10 cellular contexts compared by ENCODE assay signal in the genomic region with DNA sequence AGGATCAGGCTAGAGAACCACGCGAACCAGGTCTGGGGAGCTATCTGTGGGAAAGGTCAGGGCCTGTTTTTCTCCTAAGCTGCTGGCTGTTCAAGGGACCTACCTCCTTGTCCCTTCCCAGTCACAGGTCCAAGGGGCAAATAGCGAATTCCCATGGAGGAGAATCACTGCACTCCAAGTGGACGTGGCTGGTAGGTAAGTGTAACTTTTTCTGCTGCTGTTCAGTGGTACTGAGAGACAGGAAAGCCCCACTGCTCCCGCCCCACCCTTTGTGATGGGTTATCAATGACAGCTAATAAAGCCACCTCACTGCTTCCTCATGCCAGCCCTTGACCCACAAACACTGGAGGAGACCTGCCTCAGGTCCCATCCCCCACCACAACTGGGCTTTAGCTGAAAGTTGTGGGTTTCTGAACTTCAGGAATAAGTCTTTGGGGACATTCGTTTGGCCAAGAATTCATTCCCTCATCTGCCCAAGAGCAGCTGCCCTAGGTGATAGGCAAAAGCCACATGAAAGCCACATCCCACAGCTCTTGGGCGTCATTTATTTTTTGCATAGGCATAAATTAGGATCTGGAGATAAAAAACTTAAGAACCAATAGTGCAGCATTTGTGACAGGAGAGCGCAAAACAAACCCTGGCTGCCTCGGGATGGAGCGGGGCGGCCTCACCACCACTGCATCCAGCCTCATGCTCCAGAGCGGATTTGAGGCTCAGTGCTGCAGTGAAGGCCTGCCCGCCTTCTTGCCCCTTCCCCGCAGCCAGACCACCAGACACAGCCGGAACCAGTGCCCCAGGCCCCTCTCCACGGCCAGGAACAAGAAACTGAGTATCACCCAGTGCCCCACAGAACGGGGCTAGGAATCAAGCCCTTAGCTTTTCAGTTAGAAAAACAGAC. TPM values are rescaled to one million over a fixed set of nuclear protein-coding genes. Genes with fewer than 3 reads are reported as not detected.
DNase-seq lines count a peak whose midpoint lies in the region; ATAC-seq, FAIRE-seq and TF ChIP-seq lines count a peak whose summit lies in the region.
"Had no signal": no experiment of that assay in that cellular context is flagged by ENCODE, and none has a peak within 500 bp of the region (broad histone marks: within the 10 kb centered on the region; RNA-seq: fewer than 3 reads in every experiment).

No MANE protein-coding gene starts in this region.

- no peak overlapping the region for H4K8ac ChIP-seq in H9 (replicated peaks; ENCODE audit: insufficient read length, low read depth, low read length)

- H2AK5ac ChIP-seq in H9 (ENCODE audit: insufficient read length, low read length) = no peak overlapping the region

- H3K27me3 ChIP-seq in H9 (ENCODE audit: insufficient read depth, low read length) = no peaks in the 10 kb centered on the region
- H3K27me3 ChIP-seq in small intestine (ENCODE audit: control insufficient read depth in 2 of 2, insufficient read depth in 2 of 2, low read length in 2 of 2) = no peaks in the 10 kb centered on the region

- FAIRE-seq in small intestine (lab: Jason Lieb, UNC) = no peak

- no peak overlapping the region for H2BK12ac ChIP-seq in H9 (ENCODE audit: insufficient read length, low read depth, low read length)

- H3K23me2 ChIP-seq in H9 (ENCODE audit: insufficient read length, low read depth, low read length, poor library complexity, severe bottlenecking) = no peaks in the 10 kb centered on the region

- H3K27ac ChIP-seq in H9 (ENCODE audit: insufficient read length, low read depth, low read length) = no peak overlapping the region
- peak overlapping the region; percentile 41 to 80 for H3K27ac ChIP-seq in small intestine (ENCODE audit: low read depth in 1 of 2, low read length in 1 of 2)
- H3K27ac ChIP-seq: parathyroid adenoma had no signal

- no peak overlapping the region for H3K4me3 ChIP-seq in small intestine (ENCODE audit: low read depth in 1 of 2, low read length in 2 of 2)

- no peak for DNase-seq in H9
- peak in 1 of 2 donors; percentile 55 for DNase-seq in activated naive CD4-positive, alpha-beta T cell treated with anti-CD3 and anti-CD28 coated beads, Interleukin-2, amount 50 U/mL, for 72 hours (ENCODE audit: low spot score in 2 of 2)
- DNase-seq in immature natural killer cell = no peak
- peak; percentile 78 for DNase-seq in small intestine
- DNase-seq in NCI-H1417 (lab: John Stamatoyannopoulos, UW) = no peak
- DNase-seq in Kasumi-1 (lab: John Stamatoyannopoulos, UW) = no peak
- DNase-seq in H4 (ENCODE audit: low spot score) = no peak
- DNase-seq: activated effector memory CD4-positive, alpha-beta T cell treated with Interleukin-2 at 50 U/mL for 16 hours had no signal

- H3K4me1 Mint-ChIP-seq in H9 (0 out of 4 replicates have a peak, but pooled peaks cover 0 to 3% of the 10 kb centered on the region in 2 experiments), immature natural killer cell (peaks cover 30 to 58% of the 10 kb centered on the region in 2 donors)

- H4K5ac ChIP-seq in H9 (ENCODE audit: insufficient read length, low read depth, low read length) = no peak overlapping the region

- no CpG with 5 or more reads among the region's 17 CpGs for WGBS in H9 (ENCODE audit: extremely low coverage, insufficient read length, low lambda C conversion rate)
- 69 to 79% (median 71%) methylated on average over 17 of the region's 17 CpGs for WGBS in small intestine, 3 donors

- H3K18ac ChIP-seq in H9 (ENCODE audit: insufficient read length, low read depth, low read length) = no peak overlapping the region

- no peaks in the 10 kb centered on the region for H3K4me1 ChIP-seq in H9 (ENCODE audit: insufficient read depth, low read length)
- no peaks in the 10 kb centered on the region for H3K4me1 ChIP-seq in small intestine (ENCODE audit: control insufficient read depth in 2 of 2, insufficient read depth in 1 of 2, low read depth in 1 of 2, low read length in 1 of 2)
- H3K4me1 ChIP-seq: parathyroid adenoma had no signal

- no peak overlapping the region for H2BK20ac ChIP-seq in H9 (ENCODE audit: low read depth, low read length, poor library complexity, severe bottlenecking)

- H3K4me3 Mint-ChIP-seq in H9 (no peak overlapping the region; a peak in 1 of 5 replicates), immature natural killer cell (peak overlapping the region in 1 of 5 donors; percentile 21)

- H3K23ac ChIP-seq in H9 (ENCODE audit: insufficient read length, low read depth, low read length) = no peak overlapping the region

- no peak overlapping the region for H2BK5ac ChIP-seq in H9 (ENCODE audit: insufficient read length, low read length)

- no peak overlapping the region for H3K14ac ChIP-seq in H9 (ENCODE audit: insufficient read depth, low read length)

- no peak for ATAC-seq in activated naive CD4-positive, alpha-beta T cell treated with anti-CD3 and anti-CD28 coated beads, Interleukin-2, amount 50 U/mL, for 72 hours
- ATAC-seq in GM21786 (IDR thresholded peaks at IDR 0.05; ENCODE audit: unreplicated experiment) = no peak

- H3T11ph ChIP-seq in H9 (ENCODE audit: low read length) = no peak overlapping the region

- no peak overlapping the region for H3K56ac ChIP-seq in H9 (ENCODE audit: insufficient read length, low read depth, low read length)

- no peaks in the 10 kb centered on the region for H4K20me1 ChIP-seq in H9 (ENCODE audit: control insufficient read depth, insufficient read depth, insufficient read length)

- H2BK15ac ChIP-seq in H9 (ENCODE audit: low read depth, low read length) = no peak overlapping the region

- no peak overlapping the region for H3K4ac ChIP-seq in H9 (ENCODE audit: low read depth, low read length)

- H3K36me3 Mint-ChIP-seq in H9 (ENCODE audit: insufficient read depth in 1 of 3, low read depth in 3 of 3) (peaks cover 10 to 80% (median 44%) of the 10 kb centered on the region in 3 experiments; a peak in 6 of 7 replicates), immature natural killer cell (peaks cover 3 to 49% (median 14%) of the 10 kb centered on the region in 3 donors)
- peaks cover under 1 to 24% of the 10 kb centered on the region in 2 donors for H3K36me3 Mint-ChIP-seq in activated naive CD4-positive, alpha-beta T cell treated with anti-CD3 and anti-CD28 coated beads, Interleukin-2, amount 50 U/mL, for 72 hours

- no peak overlapping the region for H2AFZ ChIP-seq in H9 (ENCODE audit: low read length)
- H2AFZ ChIP-seq: parathyroid adenoma had no signal

- no peak for TF ChIP-seq CTCF in H9 (conservative IDR thresholded peaks at IDR 0.05)

- H3K36me3 ChIP-seq in small intestine (ENCODE audit: control insufficient read depth in 2 of 2, insufficient read depth in 2 of 2, low read length in 2 of 2) = peaks cover 19 to 22% of the 10 kb centered on the region in 2 donors

- H3K27ac Mint-ChIP-seq in H9 (peak overlapping the region; percentile 61 to 94 (median 77); a peak in 5 of 7 replicates), immature natural killer cell (peak overlapping the region; percentile 79 to 89 (median 83))
- H3K27ac Mint-ChIP-seq in activated naive CD4-positive, alpha-beta T cell treated with anti-CD3 and anti-CD28 coated beads, Interleukin-2, amount 50 U/mL, for 72 hours = peak overlapping the region; percentile 91 to 95

- no peak overlapping the region for H3K9ac ChIP-seq in H9 (ENCODE audit: extremely low read depth, insufficient read length, low read length)
- H3K9ac ChIP-seq: parathyroid adenoma had no signal

- H3K79me1 ChIP-seq in H9 (ENCODE audit: insufficient read depth, low read depth, low read length, poor library complexity, severe bottlenecking) = no peaks in the 10 kb centered on the region

- H3K27me3 Mint-ChIP-seq in H9 (ENCODE audit: low read depth) (no peaks in the 10 kb centered on the region), immature natural killer cell (ENCODE audit: low read depth in 3 of 3) (peaks cover 53 to 68% (median 66%) of the 10 kb centered on the region in 3 donors)

- H3K9me3 Mint-ChIP-seq in H9 (no peaks in the 10 kb centered on the region), immature natural killer cell (no peaks in the 10 kb centered on the region)
- H3K9me3 Mint-ChIP-seq in activated naive CD4-positive, alpha-beta T cell treated with anti-CD3 and anti-CD28 coated beads, Interleukin-2, amount 50 U/mL, for 72 hours = no peaks in the 10 kb centered on the region

- H3K9me3 ChIP-seq in H9 (ENCODE audit: control insufficient read depth, low read depth, low read length) (no peaks in the 10 kb centered on the region), small intestine (ENCODE audit: control insufficient read depth, low read depth) (no peaks in the 10 kb centered on the region)

- H3K79me2 ChIP-seq in H9 (ENCODE audit: insufficient read depth, low read length) = no peaks in the 10 kb centered on the region
- H3K79me2 ChIP-seq: parathyroid adenoma had no signal

- H2BK120ac ChIP-seq in H9 (ENCODE audit: low read depth, low read length, poor library complexity, severe bottlenecking) = no peak overlapping the region

- no peak overlapping the region for H4K91ac ChIP-seq in H9 (ENCODE audit: insufficient read length, low read depth, low read length)

- no peak overlapping the region for H3K4me2 ChIP-seq in H9 (ENCODE audit: insufficient read depth, insufficient read length, low read length)

RNA-seq across cellular contexts. Expression of a gene that starts 21.3 kb away (rescaled TPM):
- 12.0 and 12.1 TPM in 2 replicates for total RNA-seq in H9 (2021)
- total RNA-seq in activated naive CD4-positive, alpha-beta T cell treated with anti-CD3 and anti-CD28 coated beads, Interleukin-2, amount 50 U/mL, for 72 hours = 100 to 1,000 TPM; 142 to 241 TPM
- 100 to 1,000 TPM; 444 to 668 (median 473) TPM for polyA plus RNA-seq in immature natural killer cell
- 10 to 100 TPM; 19.0 to 94.2 (median 32.7) TPM for polyA plus RNA-seq in small intestine
- 42.0 and 57.2 TPM in 2 replicates for total RNA-seq in H4 (2014; rRNA removed; shearing (Covaris generic))

RNA-seq across cellular contexts. Expression of a gene that starts 28.7 kb away (rescaled TPM):
- total RNA-seq in H9 (2021) = 108 TPM in 2 replicates
- 100 to 1,000 TPM; 109 to 142 TPM for total RNA-seq in activated naive CD4-positive, alpha-beta T cell treated with anti-CD3 and anti-CD28 coated beads, Interleukin-2, amount 50 U/mL, for 72 hours
- polyA plus RNA-seq in immature natural killer cell (10 to 100 TPM; 13.0 to 35.5 (median 15.4) TPM), small intestine (10 to 100 TPM; 13.0 to 25.8 (median 22.2) TPM)
- 12.1 and 12.9 TPM in 2 replicates for total RNA-seq in H4 (2014; rRNA removed; shearing (Covaris generic))

RNA-seq across cellular contexts. Expression of a gene that starts 33.7 kb away (rescaled TPM):
- total RNA-seq in H9 (2021) = 18.3 and 19.2 TPM in 2 replicates
- total RNA-seq in activated naive CD4-positive, alpha-beta T cell treated with anti-CD3 and anti-CD28 coated beads, Interleukin-2, amount 50 U/mL, for 72 hours = 10 to 100 TPM; 70.0 to 79.0 TPM
- polyA plus RNA-seq in immature natural killer cell (10 to 100 TPM; 10.6 to 17.9 (median 11.2) TPM), small intestine (10 to 100 TPM; 34.6 to 73.5 (median 39.4) TPM)
- 40.7 and 52.1 TPM in 2 replicates for total RNA-seq in H4 (2014; rRNA removed; shearing (Covaris generic))

RNA-seq across cellular contexts. Expression of a gene that starts 52.7 kb away (rescaled TPM):
- total RNA-seq in H9 (2021) = 128 TPM in 2 replicates
- 100 to 1,000 TPM; 116 to 120 TPM for total RNA-seq in activated naive CD4-positive, alpha-beta T cell treated with anti-CD3 and anti-CD28 coated beads, Interleukin-2, amount 50 U/mL, for 72 hours
- polyA plus RNA-seq in immature natural killer cell = 10 to 100 TPM; 56.0 to 94.4 (median 68.8) TPM
- 10 to 100 TPM; 42.5 to 59.9 (median 44.0) TPM for polyA plus RNA-seq in small intestine
- 90.7 and 97.3 TPM in 2 replicates for total RNA-seq in H4 (2014; rRNA removed; shearing (Covaris generic))

RNA-seq across cellular contexts. Expression of a gene that starts 59.5 kb away (rescaled TPM):
- total RNA-seq in H9 (2021) = 8.3 and 8.9 TPM in 2 replicates
- total RNA-seq in activated naive CD4-positive, alpha-beta T cell treated with anti-CD3 and anti-CD28 coated beads, Interleukin-2, amount 50 U/mL, for 72 hours = 1 to 10 TPM; 5.2 to 7.8 TPM
- polyA plus RNA-seq in immature natural killer cell = 10 to 100 TPM; 16.7 to 16.9 (median 16.8) TPM
- polyA plus RNA-seq in small intestine = 10 to 100 TPM in 1 of 3 donors, 1 to 10 TPM in 2; 9.2 to 17.4 (median 9.2) TPM
- total RNA-seq in H4 (2014; rRNA removed; shearing (Covaris generic)) = 6.4 and 6.6 TPM in 2 replicates
